In the genomic region with DNA sequence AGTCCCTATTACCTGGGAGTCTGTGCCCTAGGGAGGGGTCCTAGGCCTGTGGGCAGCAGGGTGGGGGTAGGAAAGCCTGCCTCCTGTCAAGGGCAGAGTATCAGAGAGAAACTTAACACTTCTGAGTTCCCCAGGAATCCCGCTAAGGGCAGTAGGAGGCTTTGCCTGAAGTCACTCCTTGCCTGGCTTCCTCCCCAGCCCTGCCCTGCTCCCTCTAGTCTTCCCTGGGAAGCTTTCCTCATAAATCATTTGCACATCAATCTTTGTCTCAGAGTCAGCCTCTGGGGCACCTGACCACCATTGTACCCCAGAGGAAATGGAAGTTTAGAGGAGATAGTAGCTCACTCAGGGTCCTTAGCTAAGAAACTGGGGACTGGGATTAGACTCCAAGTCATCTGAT, we compare ENCODE assay signal across 14 cellular contexts.
"Had no signal": no experiment of that assay in that cellular context is flagged by ENCODE, and none has a peak within 500 bp of the region (broad histone marks: within the 10 kb centered on the region; RNA-seq: fewer than 3 reads in every experiment).

No MANE protein-coding gene starts in this region.

- DNase-seq: effector memory CD8-positive, alpha-beta T cell; erythroblast; foreskin keratinocyte; left colon; mammary epithelial cell; naive thymus-derived CD4-positive, alpha-beta T cell; posterior cingulate gyrus; sigmoid colon; stimulated activated CD4-positive, alpha-beta T cell treated with anti-CD3 and anti-CD28 coated beads, Interleukin-2, amount 100 ng/mL, for 24 hours; stimulated activated CD4-positive, alpha-beta T cell treated with anti-CD3 and anti-CD28 coated beads, Interleukin-4, amount 100 ng/mL, for 4 hours; stimulated activated naive B cell treated with anti-CD40 and anti-IgM and Interleukin-4, amounts not matched to agents 10 μg/mL and 1 μg/mL and 100 μg/mL, for 72 hours; stimulated activated naive CD8-positive, alpha-beta T cell treated with anti-CD3 and anti-CD28 coated beads, Interleukin-15, amount 100 ng/mL, for 72 hours; testis; upper lobe of right lung had no signal

- H3K27ac Mint-ChIP-seq: effector memory CD8-positive, alpha-beta T cell; naive thymus-derived CD4-positive, alpha-beta T cell; stimulated activated naive B cell treated with anti-CD40 and anti-IgM and Interleukin-4, amounts not matched to agents 10 μg/mL and 1 μg/mL and 100 μg/mL, for 72 hours; stimulated activated naive CD8-positive, alpha-beta T cell treated with anti-CD3 and anti-CD28 coated beads, Interleukin-15, amount 100 ng/mL, for 72 hours had no signal

- H3K4me3 Mint-ChIP-seq: effector memory CD8-positive, alpha-beta T cell; naive thymus-derived CD4-positive, alpha-beta T cell; stimulated activated naive B cell treated with anti-CD40 and anti-IgM and Interleukin-4, amounts not matched to agents 10 μg/mL and 1 μg/mL and 100 μg/mL, for 72 hours; stimulated activated naive CD8-positive, alpha-beta T cell treated with anti-CD3 and anti-CD28 coated beads, Interleukin-15, amount 100 ng/mL, for 72 hours had no signal

- ATAC-seq: effector memory CD8-positive, alpha-beta T cell; foreskin keratinocyte; left colon; naive thymus-derived CD4-positive, alpha-beta T cell; stimulated activated naive B cell treated with anti-CD40 and anti-IgM and Interleukin-4, amounts not matched to agents 10 μg/mL and 1 μg/mL and 100 μg/mL, for 72 hours; stimulated activated naive CD8-positive, alpha-beta T cell treated with anti-CD3 and anti-CD28 coated beads, Interleukin-15, amount 100 ng/mL, for 72 hours; upper lobe of right lung had no signal
